ENCODE assay signal across 8 cellular contexts in the genomic region with DNA sequence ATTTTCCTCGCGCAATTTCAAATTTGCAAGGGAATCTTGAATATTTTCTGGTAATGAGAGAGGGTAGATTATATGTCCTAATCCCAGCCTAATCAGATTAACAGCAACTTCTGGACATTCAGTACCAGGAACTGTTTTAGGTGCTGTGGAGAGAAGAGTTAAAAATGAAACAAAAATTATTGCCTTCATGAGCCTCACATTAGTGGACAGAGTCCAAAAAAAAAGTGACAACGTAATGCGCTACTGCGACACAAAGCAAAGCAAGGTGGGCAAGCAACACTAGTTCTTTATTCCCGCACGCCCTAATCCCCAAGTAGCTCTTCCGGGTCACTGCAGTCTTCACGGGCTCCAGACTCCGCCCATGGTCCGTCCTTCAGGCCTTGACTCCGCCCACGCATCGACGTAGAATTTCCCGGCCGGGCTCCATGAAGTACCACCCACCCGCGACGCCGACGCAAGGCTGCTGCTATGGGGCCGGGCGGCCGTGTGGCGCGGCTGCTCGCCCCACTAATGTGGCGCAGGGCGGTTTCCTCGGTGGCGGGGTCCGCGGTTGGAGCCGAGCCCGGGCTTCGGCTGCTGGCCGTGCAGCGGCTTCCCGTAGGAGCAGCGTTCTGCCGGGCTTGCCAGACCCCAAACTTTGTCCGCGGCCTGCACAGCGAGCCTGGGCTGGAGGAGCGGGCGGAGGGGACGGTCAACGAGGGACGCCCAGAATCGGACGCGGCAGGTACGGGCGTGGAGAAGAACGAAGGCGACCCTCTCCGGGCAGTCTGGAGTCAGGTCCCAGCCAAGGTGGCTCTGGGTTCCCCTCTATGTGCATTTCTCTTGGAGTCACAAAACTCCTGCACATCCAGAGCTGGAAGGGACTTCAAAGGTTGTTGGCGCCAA. TPM values are rescaled to one million over a fixed set of nuclear protein-coding genes. Genes with fewer than 3 reads are reported as not detected.
DNase-seq lines count a peak whose midpoint lies in the region; ATAC-seq and TF ChIP-seq lines count a peak whose summit lies in the region.

A gene (plus strand): TSS at position 455 of the 885 bp plus-strand sequence. CDS start 14 bp downstream, at position 469.

- POLR2A ChIA-PET in naive thymus-derived CD8-positive, alpha-beta T cell (lab: Charles Lee) = interaction anchor here (0.7 to 2.9 kb wide), 8 partner anchors 30 to 1826 kb away, joined by 3 to 13 read pairs (median 4); a partner anchor contains a TSS

- ATAC-seq in RWPE2 (ENCODE audit: low read depth) = peak; percentile 96
- peak; percentile 98 to 99 for ATAC-seq in naive thymus-derived CD8-positive, alpha-beta T cell

- peak within 1 kb of the TSS; percentile 86 for H3K4me3 Mint-ChIP-seq in activated T-helper 2 cell treated with anti-CD3 and anti-CD28 coated beads, Interferon-gamma antibody, Interleukin-2, Interleukin-4, amounts not matched to agents 10 μg/mL and 5 μg/mL and 100 μg/mL, durations not matched to agents 14 hours and 24 hours and 36 hours (ENCODE audit: low read depth)
- peak within 1 kb of the TSS; percentile 87 to 95 (median 92) for H3K4me3 Mint-ChIP-seq in naive thymus-derived CD8-positive, alpha-beta T cell

- H3K9me3 Mint-ChIP-seq in activated T-helper 2 cell treated with anti-CD3 and anti-CD28 coated beads, Interferon-gamma antibody, Interleukin-2, Interleukin-4, amounts not matched to agents 10 μg/mL and 5 μg/mL and 100 μg/mL, durations not matched to agents 14 hours and 24 hours and 36 hours = peaks cover 4% of the 10 kb centered on the region
- H3K9me3 Mint-ChIP-seq in naive thymus-derived CD8-positive, alpha-beta T cell = peaks cover 0 to 4% (median 0%) of the 10 kb centered on the region in 9 donors

- no peaks in the 10 kb centered on the region for H3K27me3 Mint-ChIP-seq in activated T-helper 2 cell treated with anti-CD3 and anti-CD28 coated beads, Interferon-gamma antibody, Interleukin-2, Interleukin-4, amounts not matched to agents 10 μg/mL and 5 μg/mL and 100 μg/mL, durations not matched to agents 14 hours and 24 hours and 36 hours (ENCODE audit: low read depth)
- no peaks in the 10 kb centered on the region for H3K27me3 Mint-ChIP-seq in naive thymus-derived CD8-positive, alpha-beta T cell

- H3K27ac ChIP-seq in RWPE2 (ENCODE audit: poor library complexity, severe bottlenecking) = peak within 1 kb of the TSS; percentile 76

- peaks cover 32% of the 10 kb centered on the region for H3K36me3 Mint-ChIP-seq in activated T-helper 2 cell treated with anti-CD3 and anti-CD28 coated beads, Interferon-gamma antibody, Interleukin-2, Interleukin-4, amounts not matched to agents 10 μg/mL and 5 μg/mL and 100 μg/mL, durations not matched to agents 14 hours and 24 hours and 36 hours (ENCODE audit: low read depth)
- peaks cover 0 to 31% (median 7%) of the 10 kb centered on the region in 3 donors for H3K36me3 Mint-ChIP-seq in naive thymus-derived CD8-positive, alpha-beta T cell

- H3K36me3 ChIP-seq in RWPE2 (ENCODE audit: low read depth) = peaks cover 32% of the 10 kb centered on the region

- H3K4me1 Mint-ChIP-seq in activated T-helper 2 cell treated with anti-CD3 and anti-CD28 coated beads, Interferon-gamma antibody, Interleukin-2, Interleukin-4, amounts not matched to agents 10 μg/mL and 5 μg/mL and 100 μg/mL, durations not matched to agents 14 hours and 24 hours and 36 hours (ENCODE audit: low read depth) = peaks cover 32% of the 10 kb centered on the region
- H3K4me1 Mint-ChIP-seq in naive thymus-derived CD8-positive, alpha-beta T cell = peaks cover 27 to 51% (median 46%) of the 10 kb centered on the region in 4 donors

- no peak for TF ChIP-seq CTCF in RWPE2 (IDR thresholded peaks at IDR 0.05; ENCODE audit: poor library complexity, severe bottlenecking)
- TF ChIP-seq CTCF in fibroblast of mammary gland (conservative IDR thresholded peaks at IDR 0.05; ENCODE audit: control insufficient read depth, insufficient read depth, low read depth, low read length) = no peak

- DNase-seq in EH (ENCODE audit: low read depth) (peak; percentile 96), H4 (ENCODE audit: low spot score) (peak; percentile 99), LoVo (ENCODE audit: low spot score) (peak; percentile 100), RWPE2 (ENCODE audit: low spot score) (peak; percentile 96), fibroblast of mammary gland (ENCODE audit: low read depth) (peak; percentile 96)
- DNase-seq in activated T-helper 2 cell treated with anti-CD3 and anti-CD28 coated beads, Interferon-gamma antibody, Interleukin-2, Interleukin-4, amounts not matched to agents 10 μg/mL and 5 μg/mL and 100 μg/mL, durations not matched to agents 14 hours and 24 hours and 36 hours (ENCODE audit: low spot score) = peak; percentile 93
- DNase-seq in naive thymus-derived CD8-positive, alpha-beta T cell = peak; percentile 88 to 97 (median 95)
- peak; percentile 86 to 94 (median 92) for DNase-seq in stimulated activated naive CD4-positive, alpha-beta T cell (lab: John Stamatoyannopoulos, UW)

- H3K27me3 ChIP-seq in RWPE2 (ENCODE audit: insufficient read depth, poor library complexity, severe bottlenecking) = no peaks in the 10 kb centered on the region

- no peaks in the 10 kb centered on the region for H3K9me3 ChIP-seq in RWPE2 (ENCODE audit: severe bottlenecking)

- peaks cover 10% of the 10 kb centered on the region for H3K4me1 ChIP-seq in RWPE2 (ENCODE audit: insufficient read depth, poor library complexity, severe bottlenecking)

- intact Hi-C loops in activated T-helper 2 cell treated with anti-CD3 and anti-CD28 coated beads, Interferon-gamma antibody, Interleukin-2, Interleukin-4, amounts not matched to agents 10 μg/mL and 5 μg/mL and 100 μg/mL, durations not matched to agents 14 hours and 24 hours and 36 hours (cut with micrococcal nuclease) = loop anchor here (1.0 to 5.0 kb wide), 5 partner anchors 26 to 233 kb away; a partner anchor contains a TSS

- H3K4me3 ChIP-seq in RWPE2 (ENCODE audit: severe bottlenecking) (peak within 1 kb of the TSS; percentile 94), fibroblast of mammary gland (ENCODE audit: control insufficient read depth, low read depth, low read length) (peak within 1 kb of the TSS; percentile 97)

- peak within 1 kb of the TSS; percentile 92 for H3K27ac Mint-ChIP-seq in activated T-helper 2 cell treated with anti-CD3 and anti-CD28 coated beads, Interferon-gamma antibody, Interleukin-2, Interleukin-4, amounts not matched to agents 10 μg/mL and 5 μg/mL and 100 μg/mL, durations not matched to agents 14 hours and 24 hours and 36 hours
- H3K27ac Mint-ChIP-seq in naive thymus-derived CD8-positive, alpha-beta T cell = peak within 1 kb of the TSS; percentile 94 to 99 (median 98)

RNA-seq across cellular contexts. Expression of the gene that starts here (rescaled TPM):
- 158 and 178 TPM in 2 replicates for total RNA-seq in H4 (2014; rRNA removed; shearing (Covaris generic))
- 83.6 and 89.0 TPM in 2 replicates for total RNA-seq in activated T-helper 2 cell treated with anti-CD3 and anti-CD28 coated beads, Interferon-gamma antibody, Interleukin-2, Interleukin-4, amounts not matched to agents 10 μg/mL and 5 μg/mL and 100 μg/mL, durations not matched to agents 14 hours and 24 hours and 36 hours
- total RNA-seq in naive thymus-derived CD8-positive, alpha-beta T cell = 10 to 100 TPM; 46.5 to 52.5 TPM
- polyA plus RNA-seq in naive thymus-derived CD8-positive, alpha-beta T cell = 10 to 100 TPM; 47.6 to 71.6 (median 69.9) TPM

Comparison
In these comparisons a context has a peak if more than half of its experiments do, and no peak if none do; other contexts are left out.
1. Peak in every context shown above with its lines: DNase-seq, ATAC-seq, H3K4me3 ChIP-seq and H3K27ac ChIP-seq.